In genomic region chr12:48998497-48999353, GRCh38 we compare ENCODE assay signal across 6 cellular contexts. TPM values are rescaled to one million over a fixed set of nuclear protein-coding genes. Genes with fewer than 3 reads are reported as not detected.
A peak's percentile ranks its signal among the peaks of the same experiment; 100 is the strongest.
DNase-seq lines count a peak whose midpoint lies in the region; TF ChIP-seq lines count a peak whose summit lies in the region.

No MANE protein-coding gene starts in this region.

- H2BK15ac ChIP-seq in H9 (ENCODE audit: low read depth, low read length) (no peak overlapping the region), mesendoderm (replicated peaks; ENCODE audit: low read depth) (no peak overlapping the region)

- H2AK5ac ChIP-seq in H9 (ENCODE audit: insufficient read length, low read length): no peak overlapping the region
- no peak overlapping the region for H2AK5ac ChIP-seq in mesendoderm (ENCODE audit: low read length)

- H3K27ac Mint-ChIP-seq in H9: no peak overlapping the region
- H3K27ac Mint-ChIP-seq in activated naive CD4-positive, alpha-beta T cell treated with anti-CD3 and anti-CD28 coated beads, Interleukin-2, amount 10 ng/mL, durations not matched to agents 7 days and 5 days: no peak overlapping the region

- no peak overlapping the region for H4K8ac ChIP-seq in H9 (replicated peaks; ENCODE audit: insufficient read length, low read depth, low read length)
- no peak overlapping the region for H4K8ac ChIP-seq in mesendoderm (ENCODE audit: low read depth, low read length)

- H3K27me3 Mint-ChIP-seq in H9 (ENCODE audit: low read depth): peaks cover 78% of the 10 kb centered on the region
- H3K27me3 Mint-ChIP-seq in activated naive CD4-positive, alpha-beta T cell treated with anti-CD3 and anti-CD28 coated beads, Interleukin-2, amount 10 ng/mL, durations not matched to agents 7 days and 5 days: peaks cover 71% of the 10 kb centered on the region

- peaks cover 6 to 9% (median 7%) of the 10 kb centered on the region in 3 experiments; a peak in 4 of 7 replicates for H3K36me3 Mint-ChIP-seq in H9 (ENCODE audit: insufficient read depth in 1 of 3, low read depth in 3 of 3)
- H3K36me3 Mint-ChIP-seq in activated naive CD4-positive, alpha-beta T cell treated with anti-CD3 and anti-CD28 coated beads, Interleukin-2, amount 10 ng/mL, durations not matched to agents 7 days and 5 days: peaks cover 23% of the 10 kb centered on the region

- H4K91ac ChIP-seq in H9 (ENCODE audit: insufficient read length, low read depth, low read length): no peak overlapping the region

- H2BK5ac ChIP-seq in H9 (ENCODE audit: insufficient read length, low read length) (no peak overlapping the region), mesendoderm (ENCODE audit: low read length) (no peak overlapping the region)

- no peak overlapping the region for H2BK20ac ChIP-seq in H9 (ENCODE audit: low read depth, low read length, poor library complexity, severe bottlenecking)

- no peak overlapping the region for H3T11ph ChIP-seq in H9 (ENCODE audit: low read length)

- H4K5ac ChIP-seq in H9 (ENCODE audit: insufficient read length, low read depth, low read length) (no peak overlapping the region), mesendoderm (ENCODE audit: low read length) (no peak overlapping the region)

- no peak overlapping the region for H3K27ac ChIP-seq in H9 (ENCODE audit: insufficient read length, low read depth, low read length)
- H3K27ac ChIP-seq in mesendoderm (ENCODE audit: low read depth, low read length): no peak overlapping the region

- TF ChIP-seq CTCF in H9 (conservative IDR thresholded peaks at IDR 0.05): no peak

- DNase-seq in AG08396 (ENCODE audit: low spot score) (peak; percentile 63), H9 (peak; percentile 65), mesendoderm (no peak), D341Med (ENCODE audit: low spot score) (no peak), NCI-H1092 (lab: John Stamatoyannopoulos, UW) (no peak)
- peak; percentile 36 for DNase-seq in activated naive CD4-positive, alpha-beta T cell treated with anti-CD3 and anti-CD28 coated beads, Interleukin-2, amount 10 ng/mL, durations not matched to agents 7 days and 5 days

- peak overlapping the region; percentile 56 to 80 for H3K4me3 Mint-ChIP-seq in H9
- H3K4me3 Mint-ChIP-seq in activated naive CD4-positive, alpha-beta T cell treated with anti-CD3 and anti-CD28 coated beads, Interleukin-2, amount 10 ng/mL, durations not matched to agents 7 days and 5 days: peak overlapping the region; percentile 55

- H3K79me1 ChIP-seq in H9 (ENCODE audit: insufficient read depth, low read depth, low read length, poor library complexity, severe bottlenecking) (no peaks in the 10 kb centered on the region), mesendoderm (ENCODE audit: low read length) (no peaks in the 10 kb centered on the region)

- H3K4me1 ChIP-seq in H9 (ENCODE audit: insufficient read depth, low read length): no peaks in the 10 kb centered on the region
- peaks cover 6% of the 10 kb centered on the region for H3K4me1 ChIP-seq in mesendoderm (ENCODE audit: control insufficient read depth, low read depth, low read length)

- no peaks in the 10 kb centered on the region for H3K79me2 ChIP-seq in H9 (ENCODE audit: insufficient read depth, low read length)
- no peaks in the 10 kb centered on the region for H3K79me2 ChIP-seq in mesendoderm (ENCODE audit: control insufficient read depth, insufficient read depth, low read length)

- H3K23me2 ChIP-seq in H9 (ENCODE audit: insufficient read length, low read depth, low read length, poor library complexity, severe bottlenecking): peaks cover 27% of the 10 kb centered on the region

- WGBS in H9 (ENCODE audit: extremely low coverage, insufficient read length, low lambda C conversion rate): no CpG with 5 or more reads among the region's 48 CpGs
- no CpG with 5 or more reads among the region's 48 CpGs for WGBS in mesendoderm (ENCODE audit: extremely low coverage, insufficient coverage, low lambda C conversion rate)

- H3K4ac ChIP-seq in H9 (ENCODE audit: low read depth, low read length) (no peak overlapping the region), mesendoderm (ENCODE audit: low read depth, low read length) (no peak overlapping the region)

- H3K9me3 Mint-ChIP-seq in H9: 0 out of 5 replicates have a peak, but pooled peaks cover 0 to 4% of the 10 kb centered on the region in 2 experiments
- no peaks in the 10 kb centered on the region for H3K9me3 Mint-ChIP-seq in activated naive CD4-positive, alpha-beta T cell treated with anti-CD3 and anti-CD28 coated beads, Interleukin-2, amount 10 ng/mL, durations not matched to agents 7 days and 5 days

- no peaks in the 10 kb centered on the region for H4K20me1 ChIP-seq in H9 (ENCODE audit: control insufficient read depth, insufficient read depth, insufficient read length)

- no peak overlapping the region for H3K9ac ChIP-seq in H9 (ENCODE audit: extremely low read depth, insufficient read length, low read length)
- peak overlapping the region; percentile 44 for H3K9ac ChIP-seq in mesendoderm (ENCODE audit: low read length)

- CTCF ChIA-PET in activated naive CD4-positive, alpha-beta T cell treated with anti-CD3 and anti-CD28 coated beads, Interleukin-2, amount 10 ng/mL, durations not matched to agents 7 days and 5 days (lab: Charles Lee): interaction anchor here (1.0 to 12.7 kb wide), 10 partner anchors 10 to 94 kb away, joined by 3 to 121 read pairs (median 14); partner anchors contain the start of genes PRKAG1 and WNT1

- H3K4me3 ChIP-seq in mesendoderm (ENCODE audit: low read length): no peak overlapping the region

- H3K14ac ChIP-seq in H9 (ENCODE audit: insufficient read depth, low read length): no peak overlapping the region

- H3K4me2 ChIP-seq in H9 (ENCODE audit: insufficient read depth, insufficient read length, low read length): peak overlapping the region; percentile 58
- H3K4me2 ChIP-seq in mesendoderm (ENCODE audit: low read length): peak overlapping the region; percentile 58

- H3K36me3 ChIP-seq in mesendoderm (ENCODE audit: control insufficient read depth, insufficient read depth, low read length): no peaks in the 10 kb centered on the region

- H2BK120ac ChIP-seq in H9 (ENCODE audit: low read depth, low read length, poor library complexity, severe bottlenecking) (no peak overlapping the region), mesendoderm (ENCODE audit: low read depth, low read length) (no peak overlapping the region)

- H2AFZ ChIP-seq in H9 (ENCODE audit: low read length): no peak overlapping the region

- no peaks in the 10 kb centered on the region for H3K9me3 ChIP-seq in H9 (ENCODE audit: control insufficient read depth, low read depth, low read length)

- H3K18ac ChIP-seq in H9 (ENCODE audit: insufficient read length, low read depth, low read length) (no peak overlapping the region), mesendoderm (ENCODE audit: low read length) (no peak overlapping the region)

- H3K56ac ChIP-seq in H9 (ENCODE audit: insufficient read length, low read depth, low read length): no peak overlapping the region
- H3K56ac ChIP-seq in mesendoderm (ENCODE audit: low read length): peak overlapping the region; percentile 63

- peaks cover 13 to 36% of the 10 kb centered on the region in 2 experiments for H3K4me1 Mint-ChIP-seq in H9
- peaks cover 33% of the 10 kb centered on the region for H3K4me1 Mint-ChIP-seq in activated naive CD4-positive, alpha-beta T cell treated with anti-CD3 and anti-CD28 coated beads, Interleukin-2, amount 10 ng/mL, durations not matched to agents 7 days and 5 days

- H3K27me3 ChIP-seq in H9 (ENCODE audit: insufficient read depth, low read length) (peaks cover 45% of the 10 kb centered on the region; the same call in 1 of the 2 replicates), mesendoderm (ENCODE audit: insufficient read depth, low read length, poor library complexity) (peaks cover 14% of the 10 kb centered on the region)

- H3K23ac ChIP-seq in H9 (ENCODE audit: insufficient read length, low read depth, low read length): no peak overlapping the region
- H3K23ac ChIP-seq in mesendoderm (ENCODE audit: low read length): no peak overlapping the region

- H2BK12ac ChIP-seq in H9 (ENCODE audit: insufficient read length, low read depth, low read length): no peak overlapping the region

RNA-seq across cellular contexts. Expression of gene DDN, which starts 0.5 kb away (rescaled TPM):
- total RNA-seq in H9 (2021): 0.35 and 0.39 TPM in 2 replicates
- 0.04 TPM for polyA plus RNA-seq in mesendoderm (2013, experiment 1 of 2)
- polyA plus RNA-seq in mesendoderm (2013, experiment 2 of 2): 0.06 TPM

RNA-seq across cellular contexts. Expression of gene PRKAG1, which starts 19.9 kb away (rescaled TPM):
- total RNA-seq in H9 (2021): 34.8 and 36.7 TPM in 2 replicates
- 25.8 TPM for polyA plus RNA-seq in mesendoderm (2013, experiment 1 of 2)
- 25.6 TPM for polyA plus RNA-seq in mesendoderm (2013, experiment 2 of 2)

RNA-seq across cellular contexts. Expression of gene WNT1, which starts 20.6 kb away (rescaled TPM):
- total RNA-seq in H9 (2021): not detected in 2 replicates
- not detected for polyA plus RNA-seq in mesendoderm (2013, experiment 1 of 2)
- not detected for polyA plus RNA-seq in mesendoderm (2013, experiment 2 of 2)

RNA-seq across cellular contexts. Expression of gene WNT10B, which starts 27.2 kb away (rescaled TPM):
- 0.37 and 0.53 TPM in 2 replicates for total RNA-seq in H9 (2021)
- 0.11 TPM for polyA plus RNA-seq in mesendoderm (2013, experiment 1 of 2)
- polyA plus RNA-seq in mesendoderm (2013, experiment 2 of 2): 0.18 TPM

RNA-seq across cellular contexts. Expression of gene ARF3, which starts 41.4 kb away (rescaled TPM):
- total RNA-seq in H9 (2021): 254 and 263 TPM in 2 replicates
- 106 TPM for polyA plus RNA-seq in mesendoderm (2013, experiment 1 of 2)
- 110 TPM for polyA plus RNA-seq in mesendoderm (2013, experiment 2 of 2)

Comparison
In these comparisons a context has a peak if more than half of its experiments do, and no peak if none do; other contexts are left out.
1. DNase-seq: peak in AG08396 (single experiment), H9 (single experiment) and activated naive CD4-positive, alpha-beta T cell treated with anti-CD3 and anti-CD28 coated beads, Interleukin-2, amount 10 ng/mL, durations not matched to agents 7 days and 5 days (single experiment); none in mesendoderm (single experiment), D341Med (single experiment) and NCI-H1092 (single experiment).